Comparison of ENCODE assay signal across 1 cellular context in the genomic region with DNA sequence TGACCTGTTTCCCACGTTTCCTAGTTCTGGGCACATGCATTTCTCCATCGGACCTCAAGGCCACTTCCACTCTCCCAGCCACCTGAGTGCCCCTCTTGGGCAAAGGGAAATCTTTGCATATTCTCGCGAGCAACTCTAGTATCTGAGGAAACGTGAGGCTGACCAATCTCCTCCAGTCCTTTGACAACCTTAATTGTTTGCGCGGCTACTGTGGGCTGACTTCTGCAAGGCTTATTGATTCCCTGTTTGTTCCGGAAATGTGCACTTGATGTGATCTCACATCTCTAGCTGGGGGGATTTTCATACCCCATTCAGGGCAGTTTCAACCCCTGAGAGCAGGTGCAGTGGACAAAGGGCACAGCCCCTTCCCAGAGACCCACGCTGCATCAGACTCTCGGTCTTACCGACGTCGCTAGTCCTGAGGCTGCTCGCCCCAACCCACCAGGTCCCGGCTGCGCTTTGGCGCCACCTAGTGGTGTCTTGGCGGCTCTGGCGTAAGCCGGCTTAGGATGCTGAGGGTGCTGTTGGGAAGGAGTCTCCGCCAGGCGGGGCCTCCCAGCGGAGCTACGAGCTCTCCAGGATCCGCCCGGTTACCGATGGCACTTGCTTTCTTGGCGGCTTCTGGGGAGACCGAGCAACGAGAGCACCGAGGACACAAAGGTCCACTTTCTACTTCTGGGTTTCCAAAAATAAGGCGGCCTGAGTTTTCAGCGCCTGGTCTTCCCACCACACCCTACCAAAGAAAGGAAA.
A peak's percentile ranks its signal among the peaks of the same experiment; 100 is the strongest.
TF ChIP-seq lines count a peak whose summit lies in the region.

No MANE protein-coding gene starts in this region.

TF ChIP-seq in HEK293, 187 proteins besides CTCF, POLR2A, EP300 and RAD21 (continued from another document):
- TF ChIP-seq, protein P1, sequence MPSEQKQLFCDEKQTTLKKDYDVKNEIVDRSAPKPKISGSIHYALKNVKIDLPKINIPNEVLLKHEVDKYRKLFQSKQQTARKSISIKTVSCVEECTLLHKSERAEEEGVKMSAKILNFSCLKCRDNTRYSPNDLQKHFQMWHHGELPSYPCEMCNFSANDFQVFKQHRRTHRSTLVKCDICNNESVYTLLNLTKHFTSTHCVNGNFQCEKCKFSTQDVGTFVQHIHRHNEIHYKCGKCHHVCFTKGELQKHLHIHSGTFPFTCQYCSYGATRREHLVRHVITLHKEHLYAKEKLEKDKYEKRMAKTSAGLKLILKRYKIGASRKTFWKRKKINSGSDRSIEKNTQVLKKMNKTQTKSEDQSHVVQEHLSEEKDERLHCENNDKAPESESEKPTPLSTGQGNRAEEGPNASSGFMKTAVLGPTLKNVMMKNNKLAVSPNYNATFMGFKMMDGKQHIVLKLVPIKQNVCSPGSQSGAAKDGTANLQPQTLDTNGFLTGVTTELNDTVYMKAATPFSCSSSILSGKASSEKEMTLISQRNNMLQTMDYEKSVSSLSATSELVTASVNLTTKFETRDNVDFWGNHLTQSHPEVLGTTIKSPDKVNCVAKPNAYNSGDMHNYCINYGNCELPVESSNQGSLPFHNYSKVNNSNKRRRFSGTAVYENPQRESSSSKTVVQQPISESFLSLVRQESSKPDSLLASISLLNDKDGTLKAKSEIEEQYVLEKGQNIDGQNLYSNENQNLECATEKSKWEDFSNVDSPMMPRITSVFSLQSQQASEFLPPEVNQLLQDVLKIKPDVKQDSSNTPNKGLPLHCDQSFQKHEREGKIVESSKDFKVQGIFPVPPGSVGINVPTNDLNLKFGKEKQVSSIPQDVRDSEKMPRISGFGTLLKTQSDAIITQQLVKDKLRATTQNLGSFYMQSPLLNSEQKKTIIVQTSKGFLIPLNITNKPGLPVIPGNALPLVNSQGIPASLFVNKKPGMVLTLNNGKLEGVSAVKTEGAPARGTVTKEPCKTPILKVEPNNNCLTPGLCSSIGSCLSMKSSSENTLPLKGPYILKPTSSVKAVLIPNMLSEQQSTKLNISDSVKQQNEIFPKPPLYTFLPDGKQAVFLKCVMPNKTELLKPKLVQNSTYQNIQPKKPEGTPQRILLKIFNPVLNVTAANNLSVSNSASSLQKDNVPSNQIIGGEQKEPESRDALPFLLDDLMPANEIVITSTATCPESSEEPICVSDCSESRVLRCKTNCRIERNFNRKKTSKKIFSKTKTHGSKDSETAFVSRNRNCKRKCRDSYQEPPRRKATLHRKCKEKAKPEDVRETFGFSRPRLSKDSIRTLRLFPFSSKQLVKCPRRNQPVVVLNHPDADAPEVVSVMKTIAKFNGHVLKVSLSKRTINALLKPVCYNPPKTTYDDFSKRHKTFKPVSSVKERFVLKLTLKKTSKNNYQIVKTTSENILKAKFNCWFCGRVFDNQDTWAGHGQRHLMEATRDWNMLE (tag by site-specific recombination; conservative IDR thresholded peaks at IDR 0.05; ENCODE audit: low read depth), result no peak
- TF ChIP-seq, protein P2, sequence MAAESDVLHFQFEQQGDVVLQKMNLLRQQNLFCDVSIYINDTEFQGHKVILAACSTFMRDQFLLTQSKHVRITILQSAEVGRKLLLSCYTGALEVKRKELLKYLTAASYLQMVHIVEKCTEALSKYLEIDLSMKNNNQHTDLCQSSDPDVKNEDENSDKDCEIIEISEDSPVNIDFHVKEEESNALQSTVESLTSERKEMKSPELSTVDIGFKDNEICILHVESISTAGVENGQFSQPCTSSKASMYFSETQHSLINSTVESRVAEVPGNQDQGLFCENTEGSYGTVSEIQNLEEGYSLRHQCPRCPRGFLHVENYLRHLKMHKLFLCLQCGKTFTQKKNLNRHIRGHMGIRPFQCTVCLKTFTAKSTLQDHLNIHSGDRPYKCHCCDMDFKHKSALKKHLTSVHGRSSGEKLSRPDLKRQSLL (tag by site-specific recombination; IDR thresholded peaks at IDR 0.05), result no peak
- TF ChIP-seq, protein P3, sequence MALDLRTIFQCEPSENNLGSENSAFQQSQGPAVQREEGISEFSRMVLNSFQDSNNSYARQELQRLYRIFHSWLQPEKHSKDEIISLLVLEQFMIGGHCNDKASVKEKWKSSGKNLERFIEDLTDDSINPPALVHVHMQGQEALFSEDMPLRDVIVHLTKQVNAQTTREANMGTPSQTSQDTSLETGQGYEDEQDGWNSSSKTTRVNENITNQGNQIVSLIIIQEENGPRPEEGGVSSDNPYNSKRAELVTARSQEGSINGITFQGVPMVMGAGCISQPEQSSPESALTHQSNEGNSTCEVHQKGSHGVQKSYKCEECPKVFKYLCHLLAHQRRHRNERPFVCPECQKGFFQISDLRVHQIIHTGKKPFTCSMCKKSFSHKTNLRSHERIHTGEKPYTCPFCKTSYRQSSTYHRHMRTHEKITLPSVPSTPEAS (tag by site-specific recombination; IDR thresholded peaks at IDR 0.05), result no peak
- TF ChIP-seq KLF8 (tag by site-specific recombination; IDR thresholded peaks at IDR 0.05), result peak; percentile 19; the same call in 1 of the 2 replicates
- TF ChIP-seq, protein P4, sequence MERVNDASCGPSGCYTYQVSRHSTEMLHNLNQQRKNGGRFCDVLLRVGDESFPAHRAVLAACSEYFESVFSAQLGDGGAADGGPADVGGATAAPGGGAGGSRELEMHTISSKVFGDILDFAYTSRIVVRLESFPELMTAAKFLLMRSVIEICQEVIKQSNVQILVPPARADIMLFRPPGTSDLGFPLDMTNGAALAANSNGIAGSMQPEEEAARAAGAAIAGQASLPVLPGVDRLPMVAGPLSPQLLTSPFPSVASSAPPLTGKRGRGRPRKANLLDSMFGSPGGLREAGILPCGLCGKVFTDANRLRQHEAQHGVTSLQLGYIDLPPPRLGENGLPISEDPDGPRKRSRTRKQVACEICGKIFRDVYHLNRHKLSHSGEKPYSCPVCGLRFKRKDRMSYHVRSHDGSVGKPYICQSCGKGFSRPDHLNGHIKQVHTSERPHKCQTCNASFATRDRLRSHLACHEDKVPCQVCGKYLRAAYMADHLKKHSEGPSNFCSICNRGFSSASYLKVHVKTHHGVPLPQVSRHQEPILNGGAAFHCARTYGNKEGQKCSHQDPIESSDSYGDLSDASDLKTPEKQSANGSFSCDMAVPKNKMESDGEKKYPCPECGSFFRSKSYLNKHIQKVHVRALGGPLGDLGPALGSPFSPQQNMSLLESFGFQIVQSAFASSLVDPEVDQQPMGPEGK (tag by site-specific recombination; IDR thresholded peaks at IDR 0.05), result no peak
- TF ChIP-seq ZNF544 (tag by site-specific recombination; IDR thresholded peaks at IDR 0.05), result no peak
- peak; percentile 47 for TF ChIP-seq ZNF335 (tag by site-specific recombination; conservative IDR thresholded peaks at IDR 0.05)
- no peak for TF ChIP-seq ZNF132 (tag by site-specific recombination; IDR thresholded peaks at IDR 0.05; ENCODE audit: borderline replicate concordance)
- peak; percentile 80 for TF ChIP-seq ZNF76 (tag by site-specific recombination; IDR thresholded peaks at IDR 0.05; ENCODE audit: borderline replicate concordance, low read depth)
- TF ChIP-seq, protein P5, sequence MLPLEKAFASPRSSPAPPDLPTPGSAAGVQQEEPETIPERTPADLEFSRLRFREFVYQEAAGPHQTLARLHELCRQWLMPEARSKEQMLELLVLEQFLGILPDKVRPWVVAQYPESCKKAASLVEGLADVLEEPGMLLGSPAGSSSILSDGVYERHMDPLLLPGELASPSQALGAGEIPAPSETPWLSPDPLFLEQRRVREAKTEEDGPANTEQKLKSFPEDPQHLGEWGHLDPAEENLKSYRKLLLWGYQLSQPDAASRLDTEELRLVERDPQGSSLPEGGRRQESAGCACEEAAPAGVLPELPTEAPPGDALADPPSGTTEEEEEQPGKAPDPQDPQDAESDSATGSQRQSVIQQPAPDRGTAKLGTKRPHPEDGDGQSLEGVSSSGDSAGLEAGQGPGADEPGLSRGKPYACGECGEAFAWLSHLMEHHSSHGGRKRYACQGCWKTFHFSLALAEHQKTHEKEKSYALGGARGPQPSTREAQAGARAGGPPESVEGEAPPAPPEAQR (tag by site-specific recombination; IDR thresholded peaks at IDR 0.05), result no peak
- no peak for TF ChIP-seq MEIS1 (CRISPR knock-in tag; IDR thresholded peaks at IDR 0.05; ENCODE audit: borderline replicate concordance)
- TF ChIP-seq ZNF510 (tag by site-specific recombination; IDR thresholded peaks at IDR 0.05; ENCODE audit: insufficient replicate concordance), result no peak
- TF ChIP-seq FEZF1 (tag by site-specific recombination; IDR thresholded peaks at IDR 0.05), result no peak
- peak; percentile 75; the same call in 1 of the 2 replicates for TF ChIP-seq ZNF600 (tag by site-specific recombination; IDR thresholded peaks at IDR 0.05)
- TF ChIP-seq ZNF501 (tag by site-specific recombination; IDR thresholded peaks at IDR 0.05), result peak; percentile 65; the same call in 1 of the 2 replicates
- TF ChIP-seq ZNF121 (tag by site-specific recombination; IDR thresholded peaks at IDR 0.05), result no peak
- TF ChIP-seq ZNF221 (tag by site-specific recombination; IDR thresholded peaks at IDR 0.05; ENCODE audit: borderline replicate concordance), result no peak
- TF ChIP-seq ZNF391 (tag by site-specific recombination; IDR thresholded peaks at IDR 0.05; ENCODE audit: borderline replicate concordance, low read depth), result no peak
- no peak for TF ChIP-seq ZNF777 (tag by site-specific recombination; IDR thresholded peaks at IDR 0.05; ENCODE audit: borderline replicate concordance)
- no peak for TF ChIP-seq ZNF629 (tag by site-specific recombination; IDR thresholded peaks at IDR 0.05)
- no peak for TF ChIP-seq ZNF248 (tag by site-specific recombination; IDR thresholded peaks at IDR 0.05)
- TF ChIP-seq MZF1 (tag by site-specific recombination; IDR thresholded peaks at IDR 0.05; ENCODE audit: borderline replicate concordance), result no peak
- peak; percentile 52; the same call in 1 of the 2 replicates for TF ChIP-seq ZFP37 (tag by site-specific recombination; IDR thresholded peaks at IDR 0.05)
